1 cellular context compared by ENCODE assay signal in the genomic region with DNA sequence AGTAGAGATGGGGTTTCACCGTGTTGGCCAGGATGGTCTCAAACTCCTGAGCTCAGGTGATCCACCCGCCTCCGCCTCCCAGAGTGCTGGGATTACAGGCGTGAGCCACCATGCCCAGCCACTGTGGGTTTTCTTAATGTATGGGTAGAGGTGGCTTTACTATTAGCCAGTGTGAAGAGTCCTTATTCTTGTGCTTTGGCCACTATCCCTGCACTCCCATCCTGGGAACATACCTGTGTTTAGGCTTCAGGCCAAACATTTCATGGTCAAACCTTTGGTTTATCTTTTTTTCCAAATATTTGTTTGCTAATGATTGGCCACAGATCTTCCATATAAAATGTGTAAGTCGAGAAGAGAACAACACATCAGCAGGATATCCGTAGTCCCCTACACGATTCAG.
TF ChIP-seq lines count a peak whose summit lies in the region.

No MANE protein-coding gene starts in this region.

TF ChIP-seq in HepG2, 621 proteins besides CTCF, POLR2A, EP300 and RAD21:
- TF ChIP-seq, protein P1, sequence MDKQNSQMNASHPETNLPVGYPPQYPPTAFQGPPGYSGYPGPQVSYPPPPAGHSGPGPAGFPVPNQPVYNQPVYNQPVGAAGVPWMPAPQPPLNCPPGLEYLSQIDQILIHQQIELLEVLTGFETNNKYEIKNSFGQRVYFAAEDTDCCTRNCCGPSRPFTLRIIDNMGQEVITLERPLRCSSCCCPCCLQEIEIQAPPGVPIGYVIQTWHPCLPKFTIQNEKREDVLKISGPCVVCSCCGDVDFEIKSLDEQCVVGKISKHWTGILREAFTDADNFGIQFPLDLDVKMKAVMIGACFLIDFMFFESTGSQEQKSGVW (CRISPR knock-in tag; IDR thresholded peaks at IDR 0.05; ENCODE audit: borderline replicate concordance) = no peak
- TF ChIP-seq, protein P2, sequence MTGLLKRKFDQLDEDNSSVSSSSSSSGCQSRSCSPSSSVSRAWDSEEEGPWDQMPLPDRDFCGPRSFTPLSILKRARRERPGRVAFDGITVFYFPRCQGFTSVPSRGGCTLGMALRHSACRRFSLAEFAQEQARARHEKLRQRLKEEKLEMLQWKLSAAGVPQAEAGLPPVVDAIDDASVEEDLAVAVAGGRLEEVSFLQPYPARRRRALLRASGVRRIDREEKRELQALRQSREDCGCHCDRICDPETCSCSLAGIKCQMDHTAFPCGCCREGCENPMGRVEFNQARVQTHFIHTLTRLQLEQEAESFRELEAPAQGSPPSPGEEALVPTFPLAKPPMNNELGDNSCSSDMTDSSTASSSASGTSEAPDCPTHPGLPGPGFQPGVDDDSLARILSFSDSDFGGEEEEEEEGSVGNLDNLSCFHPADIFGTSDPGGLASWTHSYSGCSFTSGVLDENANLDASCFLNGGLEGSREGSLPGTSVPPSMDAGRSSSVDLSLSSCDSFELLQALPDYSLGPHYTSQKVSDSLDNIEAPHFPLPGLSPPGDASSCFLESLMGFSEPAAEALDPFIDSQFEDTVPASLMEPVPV (CRISPR knock-in tag; IDR thresholded peaks at IDR 0.05) = no peak
- no peak for TF ChIP-seq KAT8 (CRISPR knock-in tag; IDR thresholded peaks at IDR 0.05)
- TF ChIP-seq CREM (IDR thresholded peaks at IDR 0.05) = no peak
- TF ChIP-seq CREM (CRISPR knock-in tag; IDR thresholded peaks at IDR 0.05) = no peak
- TF ChIP-seq HHEX (CRISPR knock-in tag; IDR thresholded peaks at IDR 0.05) = no peak
- TF ChIP-seq ZNF782 (CRISPR knock-in tag; IDR thresholded peaks at IDR 0.05; ENCODE audit: borderline replicate concordance) = no peak
- TF ChIP-seq ETS1 (CRISPR knock-in tag; IDR thresholded peaks at IDR 0.05) = no peak
- no peak for TF ChIP-seq BHLHE40 (IDR thresholded peaks at IDR 0.05; ENCODE audit: low read length)
- TF ChIP-seq DNMT3B (CRISPR knock-in tag; conservative IDR thresholded peaks at IDR 0.05) = no peak
- TF ChIP-seq ZFP62 (CRISPR knock-in tag; IDR thresholded peaks at IDR 0.05) = no peak
- TF ChIP-seq PAWR (CRISPR knock-in tag; IDR thresholded peaks at IDR 0.05; ENCODE audit: borderline replicate concordance) = no peak
- TF ChIP-seq GFI1 (CRISPR knock-in tag; IDR thresholded peaks at IDR 0.05; ENCODE audit: borderline replicate concordance) = no peak
- TF ChIP-seq, protein P3, sequence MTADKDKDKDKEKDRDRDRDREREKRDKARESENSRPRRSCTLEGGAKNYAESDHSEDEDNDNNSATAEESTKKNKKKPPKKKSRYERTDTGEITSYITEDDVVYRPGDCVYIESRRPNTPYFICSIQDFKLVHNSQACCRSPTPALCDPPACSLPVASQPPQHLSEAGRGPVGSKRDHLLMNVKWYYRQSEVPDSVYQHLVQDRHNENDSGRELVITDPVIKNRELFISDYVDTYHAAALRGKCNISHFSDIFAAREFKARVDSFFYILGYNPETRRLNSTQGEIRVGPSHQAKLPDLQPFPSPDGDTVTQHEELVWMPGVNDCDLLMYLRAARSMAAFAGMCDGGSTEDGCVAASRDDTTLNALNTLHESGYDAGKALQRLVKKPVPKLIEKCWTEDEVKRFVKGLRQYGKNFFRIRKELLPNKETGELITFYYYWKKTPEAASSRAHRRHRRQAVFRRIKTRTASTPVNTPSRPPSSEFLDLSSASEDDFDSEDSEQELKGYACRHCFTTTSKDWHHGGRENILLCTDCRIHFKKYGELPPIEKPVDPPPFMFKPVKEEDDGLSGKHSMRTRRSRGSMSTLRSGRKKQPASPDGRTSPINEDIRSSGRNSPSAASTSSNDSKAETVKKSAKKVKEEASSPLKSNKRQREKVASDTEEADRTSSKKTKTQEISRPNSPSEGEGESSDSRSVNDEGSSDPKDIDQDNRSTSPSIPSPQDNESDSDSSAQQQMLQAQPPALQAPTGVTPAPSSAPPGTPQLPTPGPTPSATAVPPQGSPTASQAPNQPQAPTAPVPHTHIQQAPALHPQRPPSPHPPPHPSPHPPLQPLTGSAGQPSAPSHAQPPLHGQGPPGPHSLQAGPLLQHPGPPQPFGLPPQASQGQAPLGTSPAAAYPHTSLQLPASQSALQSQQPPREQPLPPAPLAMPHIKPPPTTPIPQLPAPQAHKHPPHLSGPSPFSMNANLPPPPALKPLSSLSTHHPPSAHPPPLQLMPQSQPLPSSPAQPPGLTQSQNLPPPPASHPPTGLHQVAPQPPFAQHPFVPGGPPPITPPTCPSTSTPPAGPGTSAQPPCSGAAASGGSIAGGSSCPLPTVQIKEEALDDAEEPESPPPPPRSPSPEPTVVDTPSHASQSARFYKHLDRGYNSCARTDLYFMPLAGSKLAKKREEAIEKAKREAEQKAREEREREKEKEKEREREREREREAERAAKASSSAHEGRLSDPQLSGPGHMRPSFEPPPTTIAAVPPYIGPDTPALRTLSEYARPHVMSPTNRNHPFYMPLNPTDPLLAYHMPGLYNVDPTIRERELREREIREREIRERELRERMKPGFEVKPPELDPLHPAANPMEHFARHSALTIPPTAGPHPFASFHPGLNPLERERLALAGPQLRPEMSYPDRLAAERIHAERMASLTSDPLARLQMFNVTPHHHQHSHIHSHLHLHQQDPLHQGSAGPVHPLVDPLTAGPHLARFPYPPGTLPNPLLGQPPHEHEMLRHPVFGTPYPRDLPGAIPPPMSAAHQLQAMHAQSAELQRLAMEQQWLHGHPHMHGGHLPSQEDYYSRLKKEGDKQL (CRISPR knock-in tag; IDR thresholded peaks at IDR 0.05; ENCODE audit: low read depth) = no peak
- TF ChIP-seq GPBP1L1 (CRISPR knock-in tag; IDR thresholded peaks at IDR 0.05) = no peak
- no peak for TF ChIP-seq SOX13 (IDR thresholded peaks at IDR 0.05)
- no peak for TF ChIP-seq SOX13 (CRISPR knock-in tag; conservative IDR thresholded peaks at IDR 0.05 in 1 of 2, IDR thresholded peaks at IDR 0.05 in 1 of 2)
- TF ChIP-seq NR3C1 (CRISPR knock-in tag; IDR thresholded peaks at IDR 0.05) = no peak
- no peak for TF ChIP-seq SAP130 (CRISPR knock-in tag; IDR thresholded peaks at IDR 0.05; ENCODE audit: low read depth)
- no peak for TF ChIP-seq ZNF747 (CRISPR knock-in tag; IDR thresholded peaks at IDR 0.05; ENCODE audit: borderline replicate concordance)
- no peak for TF ChIP-seq MAFK (conservative IDR thresholded peaks at IDR 0.05 in 1 of 2, IDR thresholded peaks at IDR 0.05 in 1 of 2; ENCODE audit: low read length in 2 of 2)
TF ChIP-seq in HepG2: peak in this region for 0.
